Comparison of ENCODE assay signal across 17 cellular contexts in the genomic region with DNA sequence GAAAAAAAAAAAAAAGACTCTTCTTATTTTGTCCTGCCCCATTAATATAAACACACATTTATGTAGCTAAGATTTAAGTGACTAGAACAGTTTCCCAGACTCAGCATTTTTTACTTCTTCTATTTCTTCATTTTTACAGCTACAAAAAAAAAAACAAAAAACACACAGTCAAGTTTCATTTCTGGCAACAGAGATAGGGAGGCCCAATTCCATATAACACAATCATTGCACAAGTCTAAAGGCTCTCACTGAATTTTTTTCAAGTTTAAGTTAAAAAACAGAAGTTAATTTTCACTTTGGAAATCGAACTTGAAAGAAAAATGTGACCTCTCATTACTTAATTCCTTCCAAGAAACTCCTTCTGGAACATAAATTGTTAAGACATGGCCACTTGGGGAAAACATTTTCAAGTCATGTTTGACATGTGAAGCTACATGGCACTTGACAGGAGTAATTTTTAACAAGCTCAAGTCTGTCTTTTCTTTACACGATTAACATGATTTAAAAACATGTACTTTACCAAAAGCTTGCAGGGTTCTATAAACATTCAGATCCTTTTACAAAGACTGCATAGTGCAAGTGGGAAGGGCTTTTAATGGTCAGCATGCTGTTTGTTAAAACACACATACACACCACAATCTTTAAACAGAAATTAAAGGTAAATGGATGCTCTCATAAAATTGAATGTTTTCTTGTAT.
DNase-seq lines count a peak whose midpoint lies in the region; ATAC-seq and TF ChIP-seq lines count a peak whose summit lies in the region.
"Had no signal": no experiment of that assay in that cellular context is flagged by ENCODE, and none has a peak within 500 bp of the region (broad histone marks: within the 10 kb centered on the region; RNA-seq: fewer than 3 reads in every experiment).

No MANE protein-coding gene starts in this region.

- H3K27me3 ChIP-seq in PC-9 (ENCODE audit: insufficient read depth, low read depth) = no peaks in the 10 kb centered on the region
- H3K27me3 ChIP-seq: cardiac muscle cell, MG63 had no signal

- H3K4me3 Mint-ChIP-seq in HFFc6 = peak overlapping the region; percentile 77
- H3K4me3 Mint-ChIP-seq: activated CD8-positive, alpha-beta T cell treated with anti-CD3 and anti-CD28 coated beads, Interleukin-2, amount 10 ng/mL, durations not matched to agents 7 days and 5 days; activated naive CD8-positive, alpha-beta T cell treated with anti-CD3 and anti-CD28 coated beads, Interleukin-2, amount 50 U/mL, for 24 hours; activated T-helper 17 cell treated with anti-CD3 and anti-CD28 coated beads, Interleukin-2, amount 50 U/mL, for 72 hours had no signal

- H3K4me2 ChIP-seq in PC-9 = no peak overlapping the region

- no peaks in the 10 kb centered on the region for H3F3A ChIP-seq in PC-9 (ENCODE audit: insufficient read depth, low read depth)

- H3K4me1 ChIP-seq in PC-9 (replicated peaks; ENCODE audit: insufficient read depth) = 0 out of 2 replicates have a peak, but pooled peaks cover 3% of the 10 kb centered on the region

- TF ChIP-seq CTCF in HFFc6 (IDR thresholded peaks at IDR 0.05) (no peak), PC-9 (conservative IDR thresholded peaks at IDR 0.05) (no peak), fibroblast of the aortic adventitia (IDR thresholded peaks at IDR 0.05; ENCODE audit: insufficient read depth, low read length) (no peak)

- H3K36me3 Mint-ChIP-seq in HFFc6 (ENCODE audit: low read depth) = no peaks in the 10 kb centered on the region

- intact Hi-C loops in PC-9 (cut with micrococcal nuclease; ENCODE audit: unreplicated experiment) = no loop called here
- intact Hi-C loops in sciatic nerve (cut with DNase I) = no loop called here

- H3K4me3 ChIP-seq in PC-9 = no peak overlapping the region
- no peak overlapping the region for H3K4me3 ChIP-seq in fibroblast of the aortic adventitia (ENCODE audit: low read depth, low read length)
- H3K4me3 ChIP-seq: cardiac muscle cell, MG63 had no signal

- no peaks in the 10 kb centered on the region for H3K9me3 Mint-ChIP-seq in HFFc6
- H3K9me3 Mint-ChIP-seq: activated naive CD8-positive, alpha-beta T cell treated with anti-CD3 and anti-CD28 coated beads, Interleukin-2, amount 50 U/mL, for 24 hours; activated T-helper 17 cell treated with anti-CD3 and anti-CD28 coated beads, Interleukin-2, amount 50 U/mL, for 72 hours had no signal

- H3K27me3 Mint-ChIP-seq in HFFc6 (ENCODE audit: insufficient read depth) = no peaks in the 10 kb centered on the region
- H3K27me3 Mint-ChIP-seq: activated T-helper 17 cell treated with anti-CD3 and anti-CD28 coated beads, Interleukin-2, amount 50 U/mL, for 72 hours had no signal

- peak; percentile 51 for ATAC-seq in sciatic nerve
- ATAC-seq: activated CD8-positive, alpha-beta T cell treated with anti-CD3 and anti-CD28 coated beads, Interleukin-2, amount 10 ng/mL, durations not matched to agents 7 days and 5 days; activated naive CD8-positive, alpha-beta T cell treated with anti-CD3 and anti-CD28 coated beads, Interleukin-2, amount 50 U/mL, for 24 hours; activated T-helper 17 cell treated with anti-CD3 and anti-CD28 coated beads, Interleukin-2, amount 50 U/mL, for 72 hours had no signal

- H3K9me2 ChIP-seq in PC-9 (ENCODE audit: insufficient read depth) = no peaks in the 10 kb centered on the region

- H3K79me2 ChIP-seq in PC-9 (ENCODE audit: low read depth) = peaks cover 76% of the 10 kb centered on the region

- H2AFZ ChIP-seq in PC-9 = no peak overlapping the region

- peak overlapping the region; percentile 54 for H3K27ac Mint-ChIP-seq in HFFc6
- H3K27ac Mint-ChIP-seq: activated CD8-positive, alpha-beta T cell treated with anti-CD3 and anti-CD28 coated beads, Interleukin-2, amount 10 ng/mL, durations not matched to agents 7 days and 5 days; activated naive CD8-positive, alpha-beta T cell treated with anti-CD3 and anti-CD28 coated beads, Interleukin-2, amount 50 U/mL, for 24 hours; activated T-helper 17 cell treated with anti-CD3 and anti-CD28 coated beads, Interleukin-2, amount 50 U/mL, for 72 hours had no signal

- CTCF ChIA-PET in PC-9 (lab: Charles Lee) = interaction anchor here (0.7 kb wide), 1 partner anchor 268 kb away, joined by 4 read pairs; no protein-coding TSS in a partner anchor

- H4K20me1 ChIP-seq in PC-9 (ENCODE audit: insufficient read depth) = 0 out of 2 replicates have a peak, but pooled peaks cover 9% of the 10 kb centered on the region

- H3K4me1 Mint-ChIP-seq in HFFc6 (ENCODE audit: low read depth) = peaks cover 25% of the 10 kb centered on the region
- H3K4me1 Mint-ChIP-seq: activated naive CD8-positive, alpha-beta T cell treated with anti-CD3 and anti-CD28 coated beads, Interleukin-2, amount 50 U/mL, for 24 hours; activated T-helper 17 cell treated with anti-CD3 and anti-CD28 coated beads, Interleukin-2, amount 50 U/mL, for 72 hours had no signal

- H3K9me3 ChIP-seq in PC-9 (ENCODE audit: insufficient read depth, low read depth) = no peaks in the 10 kb centered on the region
- H3K9me3 ChIP-seq: MG63 had no signal

- DNase-seq in HFFc6 = no peak
- no peak for DNase-seq in PC-9
- DNase-seq in fibroblast of the aortic adventitia (ENCODE audit: low read depth) = peak; percentile 46
- no peak for DNase-seq in sciatic nerve (ENCODE audit: low spot score)
- DNase-seq in GM19240 (ENCODE audit: insufficient read length, low spot score) = no peak
- no peak for DNase-seq in glomerular visceral epithelial cell (ENCODE audit: extremely low spot score)
- DNase-seq in SHP77 treated with DMSO at 0.1 percent for 48 hours (lab: John Stamatoyannopoulos, UW) = no peak
- DNase-seq: activated CD8-positive, alpha-beta T cell treated with anti-CD3 and anti-CD28 coated beads, Interleukin-2, amount 10 ng/mL, durations not matched to agents 7 days and 5 days; activated naive CD8-positive, alpha-beta T cell treated with anti-CD3 and anti-CD28 coated beads, Interleukin-2, amount 50 U/mL, for 24 hours; DMS153; effector memory CD4-positive, alpha-beta T cell; MG63; NCI-H2081; NCI-H524 had no signal

- peak overlapping the region; percentile 13; the same call in 1 of the 2 replicates for H3K27ac ChIP-seq in PC-9
- H3K27ac ChIP-seq: cardiac muscle cell, VCaP had no signal

- no TSS peak for BruUV-seq in PC-9 (replicated peaks; lab: Mats Ljungman, UMichigan)

- POLR2A ChIA-PET in PC-9 (lab: Charles Lee; ENCODE audit: unreplicated experiment) = interaction anchor here (0.7 kb wide), 2 partner anchors 18 to 586 kb away, joined by 5 to 8 read pairs; no protein-coding TSS in a partner anchor

- no peaks in the 10 kb centered on the region for H3K36me3 ChIP-seq in PC-9 (ENCODE audit: low read depth)
- H3K36me3 ChIP-seq: cardiac muscle cell, MG63 had no signal
